In the genomic region with DNA sequence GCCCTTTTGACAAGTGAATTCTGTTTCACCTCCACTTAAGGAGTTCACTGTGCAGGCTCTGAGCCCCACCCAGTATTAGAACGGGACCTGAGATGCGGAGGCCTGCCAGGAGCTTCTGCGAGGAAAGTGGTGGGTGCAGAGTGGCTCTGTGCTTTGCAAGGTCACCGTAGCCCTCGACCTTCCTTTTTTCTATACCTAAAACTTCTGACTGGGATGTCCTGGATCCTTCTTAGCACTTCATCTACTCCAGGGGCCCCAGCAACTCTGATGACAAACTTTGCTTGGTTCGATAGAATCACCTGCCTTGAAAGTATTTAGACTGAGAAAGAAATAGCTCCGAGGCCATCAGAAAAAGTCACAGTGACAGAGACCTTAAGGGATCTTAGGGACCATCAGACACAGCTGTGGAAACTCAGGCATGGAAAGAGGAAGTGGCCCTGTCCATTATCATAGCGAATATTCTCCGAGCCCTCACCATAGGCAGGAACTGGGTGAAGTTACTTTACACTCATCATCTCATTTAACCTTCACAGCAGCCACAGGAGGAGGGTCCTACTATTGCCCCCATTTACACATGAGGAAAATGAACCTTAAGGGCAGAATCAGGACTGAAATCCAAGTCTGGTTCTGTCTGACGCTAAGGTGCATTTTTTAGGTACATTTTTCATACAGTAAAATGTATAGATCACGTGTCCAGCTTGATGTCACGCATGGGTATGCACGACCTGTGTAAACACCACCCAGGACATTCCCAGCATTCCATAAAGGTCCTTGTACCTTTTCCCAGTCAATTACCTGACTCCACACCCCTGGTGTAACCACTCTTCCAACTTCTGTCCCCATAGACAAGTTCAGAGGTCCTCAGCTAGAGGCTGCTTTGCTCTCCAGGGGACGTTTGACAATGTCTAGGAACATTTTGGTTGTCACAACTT, we compare ENCODE assay signal across 1 cellular context.
A peak's percentile ranks its signal among the peaks of the same experiment; 100 is the strongest.
TF ChIP-seq lines count a peak whose summit lies in the region.

No MANE protein-coding gene starts in this region.

TF ChIP-seq in Ishikawa, 13 proteins besides CTCF, POLR2A, EP300 and RAD21:
- TF ChIP-seq FOXM1 (IDR thresholded peaks at IDR 0.05; ENCODE audit: borderline replicate concordance, low read depth), result 0 out of 2 replicates have a peak, but pooled peaks have one; percentile 28
- TF ChIP-seq CEBPB (IDR thresholded peaks at IDR 0.05), result no peak
- peak; percentile 7; the same call in 1 of the 2 replicates for TF ChIP-seq NFIC (IDR thresholded peaks at IDR 0.05)
- peak; percentile 15; the same call in 1 of the 2 replicates for TF ChIP-seq TCF12 (IDR thresholded peaks at IDR 0.05; ENCODE audit: low read depth)
- peak; percentile 94 for TF ChIP-seq TEAD4 (IDR thresholded peaks at IDR 0.05)
- TF ChIP-seq, protein P1, sequence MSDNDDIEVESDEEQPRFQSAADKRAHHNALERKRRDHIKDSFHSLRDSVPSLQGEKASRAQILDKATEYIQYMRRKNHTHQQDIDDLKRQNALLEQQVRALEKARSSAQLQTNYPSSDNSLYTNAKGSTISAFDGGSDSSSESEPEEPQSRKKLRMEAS (IDR thresholded peaks at IDR 0.05), result peak; percentile 51; the same call in 1 of the 2 replicates
- TF ChIP-seq, protein P2, sequence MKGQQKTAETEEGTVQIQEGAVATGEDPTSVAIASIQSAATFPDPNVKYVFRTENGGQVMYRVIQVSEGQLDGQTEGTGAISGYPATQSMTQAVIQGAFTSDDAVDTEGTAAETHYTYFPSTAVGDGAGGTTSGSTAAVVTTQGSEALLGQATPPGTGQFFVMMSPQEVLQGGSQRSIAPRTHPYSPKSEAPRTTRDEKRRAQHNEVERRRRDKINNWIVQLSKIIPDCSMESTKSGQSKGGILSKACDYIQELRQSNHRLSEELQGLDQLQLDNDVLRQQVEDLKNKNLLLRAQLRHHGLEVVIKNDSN (IDR thresholded peaks at IDR 0.05), result peak; percentile 93
- no peak for TF ChIP-seq YY1 (IDR thresholded peaks at IDR 0.05; ENCODE audit: low read depth)
